9 cellular contexts compared by ENCODE assay signal in genomic region chr6:78611886-78612480, GRCh38.
DNase-seq lines count a peak whose midpoint lies in the region; ATAC-seq, FAIRE-seq and TF ChIP-seq lines count a peak whose summit lies in the region.
"Had no signal": no experiment of that assay in that cellular context is flagged by ENCODE, and none has a peak within 500 bp of the region (broad histone marks: within the 10 kb centered on the region; RNA-seq: fewer than 3 reads in every experiment).

No MANE protein-coding gene starts in this region.

- H3K9ac ChIP-seq in smooth muscle cell (ENCODE audit: low read depth): no peak overlapping the region

- no peak overlapping the region for H3K27ac Mint-ChIP-seq in T-helper 17 cell

- H3K4me3 ChIP-seq in smooth muscle cell: no peak overlapping the region

- ATAC-seq in T-helper 17 cell: no peak

- no peaks in the 10 kb centered on the region for H3F3A ChIP-seq in smooth muscle cell (ENCODE audit: low read depth)

- WGBS in smooth muscle cell (ENCODE audit: low lambda C conversion rate): 75% methylated on average over 4 of the region's 4 CpGs

- H3K9me3 ChIP-seq in smooth muscle cell (replicated peaks; ENCODE audit: low read depth) (no peaks in the 10 kb centered on the region), T-helper 17 cell (ENCODE audit: control insufficient read depth, low read length, poor library complexity, severe bottlenecking) (no peaks in the 10 kb centered on the region)

- no peaks in the 10 kb centered on the region for H3K79me2 ChIP-seq in smooth muscle cell (ENCODE audit: low read depth)

- H4K20me1 ChIP-seq in smooth muscle cell (ENCODE audit: low read depth): no peaks in the 10 kb centered on the region

- no peaks in the 10 kb centered on the region for H3K27me3 ChIP-seq in smooth muscle cell (ENCODE audit: low read depth)

- H3K27me3 Mint-ChIP-seq in T-helper 17 cell: no peaks in the 10 kb centered on the region

- no peaks in the 10 kb centered on the region for H3K4me1 Mint-ChIP-seq in T-helper 17 cell

- DNase-seq in NCI-H345 treated with DMSO at 0.1 percent for 48 hours (lab: John Stamatoyannopoulos, UW; ENCODE audit: unreplicated experiment): peak; percentile 1
- no peak for DNase-seq in NCI-H345 (lab: John Stamatoyannopoulos, UW)
- DNase-seq in LoVo (ENCODE audit: low spot score): peak; percentile 17
- DNase-seq in smooth muscle cell (lab: John Stamatoyannopoulos, UW; ENCODE audit: unreplicated experiment): no peak
- DNase-seq in DMS153 treated with DMSO at 0.1 percent for 48 hours (lab: John Stamatoyannopoulos, UW; ENCODE audit: unreplicated experiment): no peak
- DNase-seq in SKM-1 (lab: John Stamatoyannopoulos, UW; ENCODE audit: unreplicated experiment): no peak
- no peak for DNase-seq in T-helper 17 cell

- no peak overlapping the region for H3K4me2 ChIP-seq in smooth muscle cell

- peak; percentile 10 for FAIRE-seq in colon (lab: Jason Lieb, UNC)

- no peaks in the 10 kb centered on the region for H3K4me1 ChIP-seq in smooth muscle cell (ENCODE audit: low read depth)

- no peak overlapping the region for H3K4me3 Mint-ChIP-seq in T-helper 17 cell

- no peaks in the 10 kb centered on the region for H3K36me3 Mint-ChIP-seq in T-helper 17 cell (ENCODE audit: low read depth)

- no peaks in the 10 kb centered on the region for H3K36me3 ChIP-seq in smooth muscle cell (ENCODE audit: low read depth)

- H3K27ac ChIP-seq in smooth muscle cell (ENCODE audit: low read depth): no peak overlapping the region
- H3K27ac ChIP-seq: epithelial cell of prostate had no signal

- H2AFZ ChIP-seq in smooth muscle cell (ENCODE audit: low read depth): no peak overlapping the region

- TF ChIP-seq CTCF in smooth muscle cell (IDR thresholded peaks at IDR 0.05; ENCODE audit: borderline replicate concordance, insufficient read depth, poor library complexity, severe bottlenecking): peak; percentile 76

Comparison
In these comparisons a context has a peak if more than half of its experiments do, and no peak if none do; other contexts are left out.
1. DNase-seq: peak in NCI-H345 treated with DMSO at 0.1 percent for 48 hours (single experiment) and LoVo (single experiment); none in NCI-H345 (single experiment), smooth muscle cell (single experiment), DMS153 treated with DMSO at 0.1 percent for 48 hours (single experiment), SKM-1 (single experiment) and T-helper 17 cell (0 of 3).